In the genomic region with DNA sequence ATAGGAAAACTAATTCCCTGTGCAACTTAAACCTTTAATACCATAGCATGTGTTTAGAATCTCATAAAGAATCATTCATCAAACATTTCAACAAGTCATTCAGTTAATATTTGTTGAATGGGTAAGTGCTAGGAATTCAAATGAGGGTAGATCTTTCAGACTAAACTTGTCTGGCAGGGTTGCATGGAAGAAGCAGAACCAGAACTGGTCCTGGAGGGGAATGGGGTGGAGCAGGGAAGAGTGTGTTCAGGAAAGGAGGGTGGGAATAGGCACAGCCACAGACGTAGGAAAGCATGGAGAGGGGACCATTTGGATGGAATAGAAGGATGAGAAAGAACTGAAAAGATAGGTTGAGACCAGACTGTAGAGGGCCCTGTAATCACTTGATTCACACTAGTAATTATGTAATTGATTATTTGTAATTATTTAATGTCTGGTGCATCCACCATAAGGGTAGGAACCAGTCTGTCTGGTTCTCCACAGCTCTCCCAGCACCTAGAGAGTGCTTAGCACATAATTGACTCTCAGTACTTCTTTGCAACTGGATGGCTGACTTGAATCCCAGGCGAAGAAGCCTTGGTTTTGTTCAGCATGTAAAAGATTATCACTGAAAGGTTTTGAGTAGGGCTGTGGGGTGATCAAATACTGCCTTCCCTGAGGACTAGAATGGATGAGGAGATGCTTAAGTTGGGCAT, we compare ENCODE assay signal across 21 cellular contexts. TPM values are rescaled to one million over a fixed set of nuclear protein-coding genes. Genes with fewer than 3 reads are reported as not detected.
A peak's percentile ranks its signal among the peaks of the same experiment; 100 is the strongest.
DNase-seq lines count a peak whose midpoint lies in the region; ATAC-seq and TF ChIP-seq lines count a peak whose summit lies in the region.
"Had no signal": no experiment of that assay in that cellular context is flagged by ENCODE, and none has a peak within 500 bp of the region (broad histone marks: within the 10 kb centered on the region; RNA-seq: fewer than 3 reads in every experiment).

No MANE protein-coding gene starts in this region.

- H3K27ac Mint-ChIP-seq in MCF 10A (ENCODE audit: low read depth, unreplicated experiment), result no peak overlapping the region
- H3K27ac Mint-ChIP-seq: activated B cell treated with CpG ODN at 0.5 μM for 24 hours, CD14-positive monocyte had no signal

- no peak overlapping the region for H3K4me3 Mint-ChIP-seq in MCF 10A (ENCODE audit: unreplicated experiment)
- H3K4me3 Mint-ChIP-seq: activated B cell treated with CpG ODN at 0.5 μM for 24 hours, CD14-positive monocyte had no signal

- WGBS in mammary epithelial cell (ENCODE audit: low coverage, missing lambda C conversion rate), result 94% methylated on average over 2 of the region's 2 CpGs

- no peaks in the 10 kb centered on the region for H3K9me3 ChIP-seq in mammary epithelial cell (replicated peaks; ENCODE audit: insufficient read depth, low read length)
- H3K9me3 ChIP-seq in PC-9 (ENCODE audit: insufficient read depth, low read depth), result no peaks in the 10 kb centered on the region
- H3K9me3 ChIP-seq in iPS-20b (ENCODE audit: insufficient read depth, low read depth, low read length), result no peaks in the 10 kb centered on the region
- H3K9me3 ChIP-seq in upper lobe of right lung, result no peaks in the 10 kb centered on the region
- H3K9me3 ChIP-seq: mucosa of descending colon, psoas muscle had no signal

- peaks cover 74% of the 10 kb centered on the region for H3K79me2 ChIP-seq in mammary epithelial cell (ENCODE audit: insufficient read depth, low read length)
- H3K79me2 ChIP-seq in PC-9 (ENCODE audit: low read depth), result peaks cover 26% of the 10 kb centered on the region

- dilution Hi-C loops in mammary epithelial cell (cut with HindIII; ENCODE audit: low sequenced_read_pairs), result no loop called here

- H3K36me3 ChIP-seq in mammary epithelial cell (ENCODE audit: insufficient read depth, low read length) (no peaks in the 10 kb centered on the region), PC-9 (ENCODE audit: low read depth) (no peaks in the 10 kb centered on the region), iPS-20b (ENCODE audit: insufficient read depth, low read depth, low read length) (no peaks in the 10 kb centered on the region), upper lobe of right lung (no peaks in the 10 kb centered on the region)

- DNase-seq in mammary epithelial cell (no peak), MCF 10A (ENCODE audit: unreplicated experiment) (no peak), PC-9 (peak in 1 of 2 experiments; percentile 67), upper lobe of right lung (no peak), A172 (ENCODE audit: low spot score) (no peak)
- DNase-seq in activated effector memory CD4-positive, alpha-beta T cell treated with anti-CD3 and anti-CD28 coated beads, Interleukin-2, amount 50 U/mL, for 16 hours, result no peak
- DNase-seq: activated B cell treated with CpG ODN at 0.5 μM for 24 hours; activated CD4-positive, alpha-beta T cell treated with anti-CD3 and anti-CD28 coated beads, Interleukin-2, amount 50 U/mL, for 48 hours; amniotic stem cell; dermis blood vessel endothelial cell; foreskin keratinocyte; GF-D8; mucosa of descending colon; NCI-H1092; NCI-H2081 treated with DMSO at 0.1 percent for 48 hours; NCI-H748 treated with DMSO at 0.1 percent for 48 hours; psoas muscle; stimulated activated naive CD4-positive, alpha-beta T cell had no signal

- CTCF ChIA-PET in mammary epithelial cell (lab: Charles Lee; ENCODE audit: low non-redundant PET) (no interaction called here), MCF 10A (lab: Yijun Ruan, JAX) (no interaction called here), PC-9 (lab: Charles Lee) (no interaction called here)

- H3K27me3 ChIP-seq in mammary epithelial cell (ENCODE audit: insufficient read depth, low read length) (no peaks in the 10 kb centered on the region), PC-9 (ENCODE audit: insufficient read depth, low read depth) (no peaks in the 10 kb centered on the region), iPS-20b (ENCODE audit: insufficient read depth, low read length) (no peaks in the 10 kb centered on the region), upper lobe of right lung (peaks cover 7% of the 10 kb centered on the region)
- H3K27me3 ChIP-seq: foreskin keratinocyte had no signal

- H3K4me1 ChIP-seq in mammary epithelial cell (ENCODE audit: insufficient read depth, low read length) (peaks cover 19% of the 10 kb centered on the region), PC-9 (replicated peaks; ENCODE audit: insufficient read depth) (peaks cover 31% of the 10 kb centered on the region), iPS-20b (ENCODE audit: insufficient read depth, low read length) (peaks cover 19% of the 10 kb centered on the region), upper lobe of right lung (peaks cover 16% of the 10 kb centered on the region)

- peaks cover 6% of the 10 kb centered on the region for H3K4me1 Mint-ChIP-seq in MCF 10A (ENCODE audit: insufficient read depth, unreplicated experiment)

- in situ Hi-C loops in mammary epithelial cell (cut with MboI; ENCODE audit: low sequenced_read_pairs in 2 of 2), result loop anchor here (10.0 kb wide), 1 partner anchor 187 kb away; no protein-coding TSS in a partner anchor

- H3K36me3 Mint-ChIP-seq in MCF 10A (ENCODE audit: insufficient read depth, unreplicated experiment), result no peaks in the 10 kb centered on the region

- H3K4me3 ChIP-seq in mammary epithelial cell (replicated peaks in 1 of 3; ENCODE audit: insufficient read depth in 1 of 3, low read depth in 2 of 3, low read length in 3 of 3), result peak overlapping the region; percentile 51 to 89 (median 88)
- H3K4me3 ChIP-seq in PC-9, result peak overlapping the region; percentile 75; the same call in 1 of the 2 replicates
- peak overlapping the region; percentile 96 for H3K4me3 ChIP-seq in iPS-20b (ENCODE audit: low read length)
- no peak overlapping the region for H3K4me3 ChIP-seq in upper lobe of right lung
- H3K4me3 ChIP-seq: mucosa of descending colon, psoas muscle had no signal

- H3K27ac ChIP-seq in mammary epithelial cell (ENCODE audit: insufficient read depth, low read depth, low read length) (peak overlapping the region; percentile 73), PC-9 (peak overlapping the region; percentile 28), iPS-20b (ENCODE audit: low read length) (no peak overlapping the region), upper lobe of right lung (no peak overlapping the region)
- H3K27ac ChIP-seq: foreskin keratinocyte, psoas muscle had no signal

- intact Hi-C loops in mammary epithelial cell (cut with micrococcal nuclease) (loop anchor here (5.0 to 10.0 kb wide), 2 partner anchors 395 to 457 kb away; a partner anchor contains a TSS), MCF 10A (cut with micrococcal nuclease) (loop anchor here (10.0 kb wide), 1 partner anchor 1043 kb away; no protein-coding TSS in a partner anchor), PC-9 (cut with micrococcal nuclease; ENCODE audit: unreplicated experiment) (loop anchor here (1.0 to 10.0 kb wide), 3 partner anchors 147 to 455 kb away; a partner anchor contains a TSS), upper lobe of right lung (cut with DNase I) (loop anchor here (10.0 kb wide), 1 partner anchor 163 kb away; no protein-coding TSS in a partner anchor)

- peak overlapping the region; percentile 84 for H3K4me2 ChIP-seq in mammary epithelial cell (ENCODE audit: insufficient read depth, low read depth, low read length)
- peak overlapping the region; percentile 84 for H3K4me2 ChIP-seq in PC-9

- no peak for TF ChIP-seq CTCF in mammary epithelial cell (conservative IDR thresholded peaks at IDR 0.05 in 1 of 2, IDR thresholded peaks at IDR 0.05 in 1 of 2; ENCODE audit: extremely low read depth in 1 of 2, insufficient read depth in 1 of 2, low read depth in 1 of 2, low read length in 2 of 2)
- TF ChIP-seq CTCF in MCF 10A (IDR thresholded peaks at IDR 0.05; ENCODE audit: unreplicated experiment), result no peak
- no peak for TF ChIP-seq CTCF in PC-9 (conservative IDR thresholded peaks at IDR 0.05)
- no peak for TF ChIP-seq CTCF in upper lobe of right lung (IDR thresholded peaks at IDR 0.05)

- peaks cover 9% of the 10 kb centered on the region for H3F3A ChIP-seq in PC-9 (ENCODE audit: insufficient read depth, low read depth)

- BruUV-seq in mammary epithelial cell (replicated peaks; lab: Mats Ljungman, UMichigan) (no TSS peak), MCF 10A (replicated peaks; lab: Mats Ljungman, UMichigan) (no TSS peak), PC-9 (replicated peaks; lab: Mats Ljungman, UMichigan) (no TSS peak)

- no peaks in the 10 kb centered on the region for H3K9me2 ChIP-seq in PC-9 (ENCODE audit: insufficient read depth)

- no peaks in the 10 kb centered on the region for H3K27me3 Mint-ChIP-seq in MCF 10A (ENCODE audit: insufficient read depth, unreplicated experiment)
- H3K27me3 Mint-ChIP-seq: activated B cell treated with CpG ODN at 0.5 μM for 24 hours had no signal

- ATAC-seq in upper lobe of right lung (peak; percentile 7), HG03439 (IDR thresholded peaks at IDR 0.05; ENCODE audit: unreplicated experiment) (no peak)
- ATAC-seq: foreskin keratinocyte, mucosa of descending colon, psoas muscle had no signal

- H3K9ac ChIP-seq in mammary epithelial cell (ENCODE audit: insufficient read depth, low read length) (peak overlapping the region; percentile 90), iPS-20b (ENCODE audit: low read depth, low read length) (peak overlapping the region; percentile 26; the same call in 1 of the 2 replicates)

- H2AFZ ChIP-seq in mammary epithelial cell (ENCODE audit: low read depth, low read length) (no peak overlapping the region), PC-9 (no peak overlapping the region)

- POLR2A ChIA-PET in MCF 10A (lab: Yijun Ruan, JAX), result interaction anchor here (4.5 kb wide), 1 partner anchor 56 kb away, joined by 69 read pairs; no protein-coding TSS in a partner anchor
- POLR2A ChIA-PET in PC-9 (lab: Charles Lee; ENCODE audit: unreplicated experiment), result no interaction called here

- H4K20me1 ChIP-seq in mammary epithelial cell (ENCODE audit: insufficient read depth, low read length), result no peaks in the 10 kb centered on the region
- no peaks in the 10 kb centered on the region for H4K20me1 ChIP-seq in PC-9 (ENCODE audit: insufficient read depth)

- H3K9me3 Mint-ChIP-seq in MCF 10A (ENCODE audit: unreplicated experiment), result no peaks in the 10 kb centered on the region
- H3K9me3 Mint-ChIP-seq: activated B cell treated with CpG ODN at 0.5 μM for 24 hours had no signal

RNA-seq across cellular contexts. Expression of a gene that starts 3.0 kb away (rescaled TPM):
- total RNA-seq in mammary epithelial cell, result 10 to 100 TPM; 24.3 to 38.9 TPM
- polyA plus RNA-seq in mammary epithelial cell, result 17.6 TPM
- 67.4 TPM for polyA minus RNA-seq in mammary epithelial cell
- total RNA-seq in MCF 10A (2022), result 17.2 and 18.6 TPM in 2 replicates
- total RNA-seq in PC-9 (2021), result 21.4 and 25.0 TPM in 2 replicates
- total RNA-seq in upper lobe of right lung, result 12.0 TPM
- 2.1 and 2.9 TPM in 2 replicates for total RNA-seq in A172 (2014; rRNA removed; shearing (Covaris generic))
- polyA plus RNA-seq: CD14-positive monocyte had no signal

Comparison
In these comparisons a context has a peak if more than half of its experiments do, and no peak if none do; other contexts are left out.
1. H3K27ac ChIP-seq: peak in mammary epithelial cell (single experiment) and PC-9 (single experiment); none in iPS-20b (single experiment) and upper lobe of right lung (single experiment).